Comparison of ENCODE assay signal across 10 cellular contexts in genomic region chr5:78905084-78905938, GRCh38.
A peak's percentile ranks its signal among the peaks of the same experiment; 100 is the strongest.
DNase-seq lines count a peak whose midpoint lies in the region; ATAC-seq and TF ChIP-seq lines count a peak whose summit lies in the region.
"Had no signal": no experiment of that assay in that cellular context is flagged by ENCODE, and none has a peak within 500 bp of the region (broad histone marks: within the 10 kb centered on the region; RNA-seq: fewer than 3 reads in every experiment).

No MANE protein-coding gene starts in this region.

- DNase-seq in NOMO-1 treated with DMSO at 0.1 percent for 48 hours (lab: John Stamatoyannopoulos, UW; ENCODE audit: unreplicated experiment) (peak; percentile 86), NCI-H2171 treated with DMSO at 0.1 percent for 48 hours (lab: John Stamatoyannopoulos, UW) (no peak), SK-N-SH (no peak)
- no peak for DNase-seq in stimulated activated CD4-positive, alpha-beta T cell treated with anti-CD3 and anti-CD28 coated beads, Interleukin-12 subunit alpha, Interleukin-12 subunit beta, amount 100 ng/mL, for 4 hours
- DNase-seq: foreskin keratinocyte, MG63 had no signal

- H3K4me1 ChIP-seq in SK-N-SH (ENCODE audit: control insufficient read depth in 1 of 2, insufficient read depth in 2 of 2, low read depth in 1 of 2, low read length in 1 of 2): peaks cover 22 to 32% of the 10 kb centered on the region in 2 experiments
- H3K4me1 ChIP-seq: foreskin keratinocyte had no signal

- no peak for TF ChIP-seq RAD21 in SK-N-SH (IDR thresholded peaks at IDR 0.05; ENCODE audit: low read length)

- no peak overlapping the region for H3K9ac ChIP-seq in SK-N-SH

- H3K36me3 ChIP-seq in SK-N-SH (replicated peaks in 1 of 2; ENCODE audit: control insufficient read depth in 1 of 2, insufficient read depth in 2 of 2, low read length in 1 of 2): no peaks in the 10 kb centered on the region
- H3K36me3 ChIP-seq: MG63 had no signal

- no peak for TF ChIP-seq CTCF in SK-N-SH (IDR thresholded peaks at IDR 0.05)

- peaks cover 20% of the 10 kb centered on the region for H3K36me3 Mint-ChIP-seq in stimulated activated memory B cell treated with anti-CD40 and anti-IgM and Interleukin-4, amounts not matched to agents 10 μg/mL and 1 μg/mL and 100 μg/mL, for 72 hours

- H3K4me2 ChIP-seq in SK-N-SH: no peak overlapping the region
- H3K4me2 ChIP-seq: smooth muscle cell had no signal

- POLR2A ChIA-PET in SK-N-SH (lab: Yijun Ruan, JAX): no interaction called here

- ATAC-seq in GM19035 (IDR thresholded peaks at IDR 0.05; ENCODE audit: unreplicated experiment) (peak; percentile 61), HG02852 (IDR thresholded peaks at IDR 0.05; ENCODE audit: unreplicated experiment) (peak; percentile 77)
- peak; percentile 82 for ATAC-seq in stimulated activated memory B cell treated with anti-CD40 and anti-IgM and Interleukin-4, amounts not matched to agents 10 μg/mL and 1 μg/mL and 100 μg/mL, for 72 hours
- ATAC-seq: foreskin keratinocyte had no signal

- no peaks in the 10 kb centered on the region for H3K79me2 ChIP-seq in SK-N-SH (ENCODE audit: insufficient read depth)

- no peaks in the 10 kb centered on the region for H3K27me3 Mint-ChIP-seq in stimulated activated memory B cell treated with anti-CD40 and anti-IgM and Interleukin-4, amounts not matched to agents 10 μg/mL and 1 μg/mL and 100 μg/mL, for 72 hours

- CTCF ChIA-PET in SK-N-SH (lab: Yijun Ruan, JAX): interaction anchor here (1.8 kb wide), 1 partner anchor 19 kb away, joined by 5 read pairs; no protein-coding TSS in a partner anchor

- peak overlapping the region; percentile 61 for H3K27ac Mint-ChIP-seq in stimulated activated memory B cell treated with anti-CD40 and anti-IgM and Interleukin-4, amounts not matched to agents 10 μg/mL and 1 μg/mL and 100 μg/mL, for 72 hours

- H3K4me1 Mint-ChIP-seq in stimulated activated memory B cell treated with anti-CD40 and anti-IgM and Interleukin-4, amounts not matched to agents 10 μg/mL and 1 μg/mL and 100 μg/mL, for 72 hours: peaks cover 49% of the 10 kb centered on the region

- no peak overlapping the region for H2AFZ ChIP-seq in SK-N-SH (ENCODE audit: low read depth)

- no peaks in the 10 kb centered on the region for H3K9me3 Mint-ChIP-seq in stimulated activated memory B cell treated with anti-CD40 and anti-IgM and Interleukin-4, amounts not matched to agents 10 μg/mL and 1 μg/mL and 100 μg/mL, for 72 hours

- H3K4me3 ChIP-seq in SK-N-SH (ENCODE audit: low read depth in 2 of 2, low read length in 1 of 2): no peak overlapping the region
- H3K4me3 ChIP-seq: MG63, smooth muscle cell had no signal

- peak overlapping the region; percentile 26 for H3K4me3 Mint-ChIP-seq in stimulated activated memory B cell treated with anti-CD40 and anti-IgM and Interleukin-4, amounts not matched to agents 10 μg/mL and 1 μg/mL and 100 μg/mL, for 72 hours

- H4K20me1 ChIP-seq in SK-N-SH (ENCODE audit: insufficient read depth): no peaks in the 10 kb centered on the region

- no peaks in the 10 kb centered on the region for H3K9me2 ChIP-seq in SK-N-SH

- H3F3A ChIP-seq in SK-N-SH (replicated peaks; ENCODE audit: insufficient read depth): peaks cover 34% of the 10 kb centered on the region

- no peaks in the 10 kb centered on the region for H3K9me3 ChIP-seq in SK-N-SH
- H3K9me3 ChIP-seq: MG63 had no signal

- H3K27ac ChIP-seq in SK-N-SH (ENCODE audit: low read depth in 2 of 2, low read length in 1 of 2): no peak overlapping the region
- H3K27ac ChIP-seq: foreskin keratinocyte had no signal

- WGBS in SK-N-SH (ENCODE audit: low lambda C conversion rate): 77% methylated on average over 5 of the region's 5 CpGs

- H3K27me3 ChIP-seq in SK-N-SH (ENCODE audit: insufficient read depth): no peaks in the 10 kb centered on the region
- H3K27me3 ChIP-seq: foreskin keratinocyte, MG63 had no signal

- no peak for TF ChIP-seq EP300 in SK-N-SH (IDR thresholded peaks at IDR 0.05; ENCODE audit: borderline replicate concordance in 1 of 2, low read depth in 1 of 2, low read length in 1 of 2)

TF ChIP-seq in SK-N-SH, 30 proteins besides CTCF, POLR2A, EP300 and RAD21:
- no peak for TF ChIP-seq RFX5 (IDR thresholded peaks at IDR 0.05; ENCODE audit: low read length)
- TF ChIP-seq RCOR1 (IDR thresholded peaks at IDR 0.05; ENCODE audit: low read length): no peak
- no peak for TF ChIP-seq USF2 (IDR thresholded peaks at IDR 0.05; ENCODE audit: borderline replicate concordance, low read depth, low read length)
- no peak for TF ChIP-seq YY1 (IDR thresholded peaks at IDR 0.05; ENCODE audit: low read depth)
- TF ChIP-seq RXRA (IDR thresholded peaks at IDR 0.05; ENCODE audit: borderline replicate concordance, low read depth): no peak
- no peak for TF ChIP-seq MXI1 (IDR thresholded peaks at IDR 0.05; ENCODE audit: low read depth, low read length)
- TF ChIP-seq JUND (IDR thresholded peaks at IDR 0.05): no peak
